In the genomic region with DNA sequence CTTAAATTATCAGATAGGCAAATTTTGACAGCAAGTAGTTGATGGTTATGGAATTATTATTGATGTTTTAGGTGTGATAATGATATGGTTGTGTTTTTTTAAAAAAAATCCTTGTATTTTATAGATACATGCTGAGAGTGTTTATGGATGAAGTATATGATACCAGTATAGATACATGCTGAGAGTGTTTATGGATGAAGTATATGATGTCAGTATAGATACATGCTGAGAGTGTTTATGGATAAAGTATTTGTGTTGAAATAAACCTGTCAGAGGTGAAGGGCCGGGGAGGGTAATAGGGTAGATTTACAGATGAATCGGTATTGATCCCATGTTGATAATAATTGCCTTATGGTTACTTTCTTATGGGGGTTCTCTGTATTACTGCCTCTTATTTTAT, we compare ENCODE assay signal across 26 cellular contexts. TPM values are rescaled to one million over a fixed set of nuclear protein-coding genes. Genes with fewer than 3 reads are reported as not detected.
"Had no signal": no experiment of that assay in that cellular context is flagged by ENCODE, and none has a peak within 500 bp of the region (broad histone marks: within the 10 kb centered on the region; RNA-seq: fewer than 3 reads in every experiment).

No MANE protein-coding gene starts in this region.

- H3K36me3 ChIP-seq: stomach, suprapubic skin, thoracic aorta, thyroid gland, tibial artery, tibial nerve, transverse colon, upper lobe of left lung, upper lobe of right lung, uterus, vagina had no signal

- DNase-seq: stimulated activated CD4-positive, alpha-beta T cell treated with anti-CD3 and anti-CD28 coated beads, Interleukin-2, amount 100 ng/mL, for 48 hours; stimulated activated CD4-positive, alpha-beta T cell treated with anti-CD3 and anti-CD28 coated beads, Interleukin-4, amount 100 ng/mL, for 1 hour; stimulated activated CD4-positive, alpha-beta T cell treated with anti-CD3 and anti-CD28 coated beads, Interleukin-4, amount 100 ng/mL, for 24 hours; stimulated activated CD4-positive, alpha-beta T cell treated with anti-CD3 and anti-CD28 coated beads, Interleukin-4, amount 100 ng/mL, for 4 hours; stimulated activated CD8-positive, alpha-beta memory T cell treated with anti-CD3 and anti-CD28 coated beads, Interleukin-4, amount 100 ng/mL, for 48 hours; stimulated activated naive B cell treated with anti-CD40 and anti-IgM and Interleukin-4, amounts not matched to agents 10 μg/mL and 1 μg/mL and 100 μg/mL, for 72 hours; stimulated activated naive CD4-positive, alpha-beta T cell; stimulated activated naive CD4-positive, alpha-beta T cell treated with Interleukin-2 at 50 U/mL for 16 hours; stimulated activated naive CD8-positive, alpha-beta T cell treated with anti-CD3 and anti-CD28 coated beads, Interleukin-15, amount 100 ng/mL, for 72 hours; stimulated activated naive CD8-positive, alpha-beta T cell treated with anti-CD3 and anti-CD28 coated beads, Interleukin-15, Interleukin-2, amounts not matched to agents 100 U/mL and 50 U/mL, for 24 hours; stomach; substantia nigra; testis; thyroid gland; tibial artery; transverse colon; trophoblast cell; upper lobe of left lung; upper lobe of right lung; uterus had no signal

- H3K27me3 ChIP-seq: testis had no signal

- H3K9me3 ChIP-seq: stomach, suprapubic skin, testis, thoracic aorta, thyroid gland, tibial artery, tibial nerve, transverse colon, upper lobe of left lung, upper lobe of right lung, uterus, vagina had no signal

- H3K4me3 ChIP-seq: stomach, suprapubic skin, testis, thoracic aorta, thyroid gland, tibial artery, tibial nerve, transverse colon, upper lobe of left lung, upper lobe of right lung, uterus, vagina had no signal

- H3K27ac ChIP-seq: stomach, suprapubic skin, testis, thoracic aorta, thyroid gland, tibial artery, tibial nerve, transverse colon, upper lobe of left lung, upper lobe of right lung, uterus, vagina had no signal

RNA-seq across cellular contexts. Expression of a gene that starts 6.0 kb away (rescaled TPM):
- total RNA-seq: stomach, suprapubic skin, thoracic aorta, tibial nerve, transverse colon, upper lobe of left lung, upper lobe of right lung, ureter, urinary bladder, uterus, vagina had no signal
